In genomic region chr2:48450256-48450655, GRCh38 we compare ENCODE assay signal across 22 cellular contexts. TPM values are rescaled to one million over a fixed set of nuclear protein-coding genes. Genes with fewer than 3 reads are reported as not detected.
A peak's percentile ranks its signal among the peaks of the same experiment; 100 is the strongest.
DNase-seq lines count a peak whose midpoint lies in the region; ATAC-seq and TF ChIP-seq lines count a peak whose summit lies in the region.
"Had no signal": no experiment of that assay in that cellular context is flagged by ENCODE, and none has a peak within 500 bp of the region (broad histone marks: within the 10 kb centered on the region; RNA-seq: fewer than 3 reads in every experiment).

No MANE protein-coding gene starts in this region.

- H3K36me3 ChIP-seq in naive thymus-derived CD4-positive, alpha-beta T cell (ENCODE audit: control insufficient read depth in 2 of 3, insufficient read depth in 3 of 3, low read length in 3 of 3) = peaks cover 11 to 17% (median 12%) of the 10 kb centered on the region in 3 experiments
- H3K36me3 ChIP-seq: breast epithelium, colonic mucosa had no signal

- peaks cover 42% of the 10 kb centered on the region for H3K36me3 Mint-ChIP-seq in activated CD8-positive, alpha-beta memory T cell treated with anti-CD3 and anti-CD28 coated beads, Interleukin-2, amount 10 ng/mL, durations not matched to agents 7 days and 5 days
- H3K36me3 Mint-ChIP-seq in CD4-positive, alpha-beta T cell (ENCODE audit: low read depth) = peaks cover 48% of the 10 kb centered on the region
- H3K36me3 Mint-ChIP-seq in activated CD8-positive, alpha-beta T cell treated with anti-CD3 and anti-CD28 coated beads, Interleukin-2, amount 10 ng/mL, durations not matched to agents 7 days and 5 days (ENCODE audit: low read depth) = peaks cover 51% of the 10 kb centered on the region
- peaks cover 0 to 26% (median 9%) of the 10 kb centered on the region in 5 donors for H3K36me3 Mint-ChIP-seq in naive thymus-derived CD4-positive, alpha-beta T cell

- H3K27me3 Mint-ChIP-seq in activated CD8-positive, alpha-beta memory T cell treated with anti-CD3 and anti-CD28 coated beads, Interleukin-2, amount 10 ng/mL, durations not matched to agents 7 days and 5 days = no peaks in the 10 kb centered on the region
- H3K27me3 Mint-ChIP-seq in CD4-positive, alpha-beta T cell = no peaks in the 10 kb centered on the region
- no peaks in the 10 kb centered on the region for H3K27me3 Mint-ChIP-seq in activated CD8-positive, alpha-beta T cell treated with anti-CD3 and anti-CD28 coated beads, Interleukin-2, amount 10 ng/mL, durations not matched to agents 7 days and 5 days (ENCODE audit: low read depth)
- H3K27me3 Mint-ChIP-seq in naive thymus-derived CD4-positive, alpha-beta T cell = no peaks in the 10 kb centered on the region

- no peaks in the 10 kb centered on the region for H3K9me3 Mint-ChIP-seq in activated CD8-positive, alpha-beta memory T cell treated with anti-CD3 and anti-CD28 coated beads, Interleukin-2, amount 10 ng/mL, durations not matched to agents 7 days and 5 days (ENCODE audit: low read depth)
- H3K9me3 Mint-ChIP-seq in CD4-positive, alpha-beta T cell = no peaks in the 10 kb centered on the region
- H3K9me3 Mint-ChIP-seq in activated CD8-positive, alpha-beta T cell treated with anti-CD3 and anti-CD28 coated beads, Interleukin-2, amount 10 ng/mL, durations not matched to agents 7 days and 5 days (ENCODE audit: insufficient read depth) = no peaks in the 10 kb centered on the region
- no peaks in the 10 kb centered on the region for H3K9me3 Mint-ChIP-seq in naive thymus-derived CD4-positive, alpha-beta T cell
- H3K9me3 Mint-ChIP-seq: activated T-cell treated with anti-CD3 and anti-CD28 coated beads, Interleukin-2, amount 50 U/mL, for 4 hours; nephron had no signal

- TF ChIP-seq CTCF in CD4-positive, alpha-beta T cell (IDR thresholded peaks at IDR 0.05) = no peak

- intact Hi-C loops in CD4-positive, alpha-beta T cell (cut with DNase I, micrococcal nuclease) = no loop called here
- intact Hi-C loops in naive thymus-derived CD4-positive, alpha-beta T cell (cut with micrococcal nuclease) = no loop called here

- POLR2A ChIA-PET in CD4-positive, alpha-beta T cell (lab: Charles Lee) = interaction anchor here (0.6 to 0.9 kb wide), 2 partner anchors 23 to 611 kb away, joined by 3 read pairs; no protein-coding TSS in a partner anchor
- POLR2A ChIA-PET in activated CD8-positive, alpha-beta T cell treated with anti-CD3 and anti-CD28 coated beads, Interleukin-2, amount 10 ng/mL, durations not matched to agents 7 days and 5 days (lab: Charles Lee) = interaction anchor here (0.8 kb wide), 1 partner anchor 35 kb away, joined by 3 read pairs; no protein-coding TSS in a partner anchor
- POLR2A ChIA-PET in naive thymus-derived CD4-positive, alpha-beta T cell (lab: Charles Lee) = interaction anchor here (0.7 to 1.2 kb wide), 2 partner anchors 9 to 74 kb away, joined by 3 to 4 read pairs; no protein-coding TSS in a partner anchor

- ATAC-seq in activated CD8-positive, alpha-beta memory T cell treated with anti-CD3 and anti-CD28 coated beads, Interleukin-2, amount 10 ng/mL, durations not matched to agents 7 days and 5 days = no peak
- no peak for ATAC-seq in CD4-positive, alpha-beta T cell (ENCODE audit: poor library complexity)
- no peak for ATAC-seq in activated CD8-positive, alpha-beta T cell treated with anti-CD3 and anti-CD28 coated beads, Interleukin-2, amount 10 ng/mL, durations not matched to agents 7 days and 5 days
- no peak for ATAC-seq in naive thymus-derived CD4-positive, alpha-beta T cell
- ATAC-seq in GM21737 (IDR thresholded peaks at IDR 0.05; ENCODE audit: unreplicated experiment) (no peak), esophagus mucosa (no peak)
- ATAC-seq: activated T-cell treated with anti-CD3 and anti-CD28 coated beads, Interleukin-2, amount 50 U/mL, for 4 hours had no signal

- H3K4me3 ChIP-seq in naive thymus-derived CD4-positive, alpha-beta T cell (ENCODE audit: low read length) = no peak overlapping the region
- H3K4me3 ChIP-seq: adrenal gland, breast epithelium, colonic mucosa, sigmoid colon had no signal

- no peaks in the 10 kb centered on the region for H3K9me3 ChIP-seq in CD4-positive, alpha-beta T cell (ENCODE audit: control insufficient read depth, low read length)
- H3K9me3 ChIP-seq in naive thymus-derived CD4-positive, alpha-beta T cell (ENCODE audit: control insufficient read depth in 2 of 3, low read length in 3 of 3) = no peaks in the 10 kb centered on the region
- H3K9me3 ChIP-seq: adrenal gland, breast epithelium, colonic mucosa, sigmoid colon had no signal

- no peak for DNase-seq in activated CD8-positive, alpha-beta memory T cell treated with anti-CD3 and anti-CD28 coated beads, Interleukin-2, amount 10 ng/mL, durations not matched to agents 7 days and 5 days
- no peak for DNase-seq in activated CD8-positive, alpha-beta memory T cell treated with anti-CD3 and anti-CD28 coated beads for 24 hours
- no peak for DNase-seq in CD4-positive, alpha-beta T cell
- DNase-seq in activated CD8-positive, alpha-beta T cell treated with anti-CD3 and anti-CD28 coated beads, Interleukin-2, amount 10 ng/mL, durations not matched to agents 7 days and 5 days = no peak
- DNase-seq in naive thymus-derived CD4-positive, alpha-beta T cell = no peak
- no peak for DNase-seq in ecto neural progenitor cell (ENCODE audit: low spot score)
- DNase-seq: activated CD4-positive, alpha-beta T cell treated with anti-CD3 and anti-CD28 coated beads, Interleukin-2, amount 50 U/mL, for 48 hours; activated T-cell treated with anti-CD3 and anti-CD28 coated beads, Interleukin-2, amount 50 U/mL, for 4 hours; adrenal gland; colonic mucosa; GOT3; NCI-H1105; NCI-H2029 treated with DMSO at 0.1 percent for 48 hours; NCI-H345; OCI-M1; SHP77 treated with DMSO at 0.1 percent for 48 hours; sigmoid colon had no signal

- H3K4me3 Mint-ChIP-seq in activated CD8-positive, alpha-beta memory T cell treated with anti-CD3 and anti-CD28 coated beads, Interleukin-2, amount 10 ng/mL, durations not matched to agents 7 days and 5 days = peak overlapping the region; percentile 38
- peak overlapping the region; percentile 20 for H3K4me3 Mint-ChIP-seq in CD4-positive, alpha-beta T cell
- peak overlapping the region; percentile 40 for H3K4me3 Mint-ChIP-seq in activated CD8-positive, alpha-beta T cell treated with anti-CD3 and anti-CD28 coated beads, Interleukin-2, amount 10 ng/mL, durations not matched to agents 7 days and 5 days
- H3K4me3 Mint-ChIP-seq in naive thymus-derived CD4-positive, alpha-beta T cell = peak overlapping the region in 5 of 10 donors; percentile 32 to 56 (median 41)
- H3K4me3 Mint-ChIP-seq: activated T-cell treated with anti-CD3 and anti-CD28 coated beads, Interleukin-2, amount 50 U/mL, for 4 hours; nephron had no signal

- H3K4me1 ChIP-seq in naive thymus-derived CD4-positive, alpha-beta T cell (ENCODE audit: control insufficient read depth in 2 of 2, insufficient read depth in 2 of 2, low read length in 2 of 2) = peaks cover 15 to 41% of the 10 kb centered on the region in 2 donors
- H3K4me1 ChIP-seq: colonic mucosa had no signal

- peak overlapping the region; percentile 75 for H3K27ac Mint-ChIP-seq in activated CD8-positive, alpha-beta memory T cell treated with anti-CD3 and anti-CD28 coated beads, Interleukin-2, amount 10 ng/mL, durations not matched to agents 7 days and 5 days
- H3K27ac Mint-ChIP-seq in CD4-positive, alpha-beta T cell = peak overlapping the region; percentile 90
- peak overlapping the region; percentile 78 for H3K27ac Mint-ChIP-seq in activated CD8-positive, alpha-beta T cell treated with anti-CD3 and anti-CD28 coated beads, Interleukin-2, amount 10 ng/mL, durations not matched to agents 7 days and 5 days
- peak overlapping the region in 8 of 9 donors; percentile 33 to 90 (median 82) for H3K27ac Mint-ChIP-seq in naive thymus-derived CD4-positive, alpha-beta T cell

- CTCF ChIA-PET in activated CD8-positive, alpha-beta memory T cell treated with anti-CD3 and anti-CD28 coated beads, Interleukin-2, amount 10 ng/mL, durations not matched to agents 7 days and 5 days (lab: Charles Lee) = interaction anchor here (1.1 to 3.3 kb wide), 2 partner anchors 10 to 14 kb away, joined by 3 to 15 read pairs; no protein-coding TSS in a partner anchor
- CTCF ChIA-PET in CD4-positive, alpha-beta T cell (lab: Charles Lee) = no interaction called here
- CTCF ChIA-PET in activated CD8-positive, alpha-beta T cell treated with anti-CD3 and anti-CD28 coated beads, Interleukin-2, amount 10 ng/mL, durations not matched to agents 7 days and 5 days (lab: Charles Lee) = interaction anchor here (1.0 to 2.1 kb wide), 2 partner anchors 28 to 343 kb away, joined by 3 to 4 read pairs; no protein-coding TSS in a partner anchor
- CTCF ChIA-PET in naive thymus-derived CD4-positive, alpha-beta T cell (lab: Charles Lee) = no interaction called here

- peaks cover 74% of the 10 kb centered on the region for H3K4me1 Mint-ChIP-seq in activated CD8-positive, alpha-beta memory T cell treated with anti-CD3 and anti-CD28 coated beads, Interleukin-2, amount 10 ng/mL, durations not matched to agents 7 days and 5 days
- H3K4me1 Mint-ChIP-seq in CD4-positive, alpha-beta T cell (ENCODE audit: low read depth) = peaks cover 64% of the 10 kb centered on the region
- peaks cover 67% of the 10 kb centered on the region for H3K4me1 Mint-ChIP-seq in activated CD8-positive, alpha-beta T cell treated with anti-CD3 and anti-CD28 coated beads, Interleukin-2, amount 10 ng/mL, durations not matched to agents 7 days and 5 days (ENCODE audit: low read depth)
- H3K4me1 Mint-ChIP-seq in naive thymus-derived CD4-positive, alpha-beta T cell = peaks cover 16 to 74% (median 53%) of the 10 kb centered on the region in 7 donors

- no peak overlapping the region for H3K27ac ChIP-seq in CD4-positive, alpha-beta T cell (ENCODE audit: low read depth, low read length)
- H3K27ac ChIP-seq in naive thymus-derived CD4-positive, alpha-beta T cell (ENCODE audit: low read depth, low read length) = peak overlapping the region; percentile 65
- H3K27ac ChIP-seq: breast epithelium, colonic mucosa, parathyroid adenoma had no signal

- H3K27me3 ChIP-seq in CD4-positive, alpha-beta T cell (ENCODE audit: control insufficient read depth, insufficient read depth, low read length) = no peaks in the 10 kb centered on the region
- H3K27me3 ChIP-seq in naive thymus-derived CD4-positive, alpha-beta T cell (ENCODE audit: control insufficient read depth in 2 of 2, insufficient read depth in 2 of 2, low read length in 2 of 2) = no peaks in the 10 kb centered on the region
- H3K27me3 ChIP-seq: adrenal gland, breast epithelium, colonic mucosa, sigmoid colon had no signal

RNA-seq across cellular contexts. Expression of gene PPP1R21, which starts 9.7 kb away (rescaled TPM):
- 10 to 100 TPM; 49.9 to 56.6 TPM for total RNA-seq in activated CD8-positive, alpha-beta memory T cell treated with anti-CD3 and anti-CD28 coated beads, Interleukin-2, amount 10 ng/mL, durations not matched to agents 7 days and 5 days
- 10 to 100 TPM; 18.7 to 22.8 TPM for total RNA-seq in CD4-positive, alpha-beta T cell
- total RNA-seq in activated CD8-positive, alpha-beta T cell treated with anti-CD3 and anti-CD28 coated beads, Interleukin-2, amount 10 ng/mL, durations not matched to agents 7 days and 5 days = 10 to 100 TPM; 43.8 to 49.5 TPM
- 10 to 100 TPM; 37.8 to 43.0 (median 38.6) TPM for total RNA-seq in naive thymus-derived CD4-positive, alpha-beta T cell
- polyA plus RNA-seq in naive thymus-derived CD4-positive, alpha-beta T cell = 10 to 100 TPM; 21.2 to 25.8 TPM
- total RNA-seq in esophagus mucosa = 22.2 TPM

Comparison
In these comparisons a context has a peak if more than half of its experiments do, and no peak if none do; other contexts are left out.
1. CTCF ChIA-PET loops: an anchor here in activated CD8-positive, alpha-beta memory T cell treated with anti-CD3 and anti-CD28 coated beads, Interleukin-2, amount 10 ng/mL, durations not matched to agents 7 days and 5 days (1.1 to 3.3 kb wide) and activated CD8-positive, alpha-beta T cell treated with anti-CD3 and anti-CD28 coated beads, Interleukin-2, amount 10 ng/mL, durations not matched to agents 7 days and 5 days (1.0 to 2.1 kb wide); none called in CD4-positive, alpha-beta T cell and naive thymus-derived CD4-positive, alpha-beta T cell.